Comparison of ENCODE assay signal across 17 cellular contexts in genomic region chr10:11797847-11798633, GRCh38.
"Had no signal": no experiment of that assay in that cellular context is flagged by ENCODE, and none has a peak within 500 bp of the region (broad histone marks: within the 10 kb centered on the region; RNA-seq: fewer than 3 reads in every experiment).

No MANE protein-coding gene starts in this region.

- H3K4me3 Mint-ChIP-seq: activated CD4-positive, alpha-beta T cell treated with anti-CD3 and anti-CD28 coated beads for 36 hours; activated CD8-positive, alpha-beta T cell treated with anti-CD3 and anti-CD28 coated beads for 36 hours; activated naive CD4-positive, alpha-beta T cell treated with anti-CD3 and anti-CD28 coated beads, Interleukin-2, amount 50 U/mL, for 24 hours; activated T-cell treated with anti-CD3 and anti-CD28 coated beads, Interleukin-2, amount 50 U/mL, for 4 hours; mesothelial cell of epicardium; T-cell had no signal

- H3K9me3 Mint-ChIP-seq: activated naive CD4-positive, alpha-beta T cell treated with anti-CD3 and anti-CD28 coated beads, Interleukin-2, amount 50 U/mL, for 24 hours; mesothelial cell of epicardium; T-cell had no signal

- DNase-seq: activated CD4-positive, alpha-beta T cell treated with anti-CD3 and anti-CD28 coated beads for 36 hours; activated CD8-positive, alpha-beta T cell treated with anti-CD3 and anti-CD28 coated beads for 36 hours; activated effector memory CD4-positive, alpha-beta T cell treated with anti-CD3 and anti-CD28 coated beads, Interleukin-2, amount 50 U/mL, for 16 hours; activated T-cell treated with anti-CD3 and anti-CD28 coated beads, Interleukin-2, amount 50 U/mL, for 4 hours; dorsolateral prefrontal cortex; kidney glomerular epithelial cell; sigmoid colon; stimulated activated CD4-positive, alpha-beta T cell treated with anti-CD3 and anti-CD28 coated beads, Interleukin-1b, Interleukin-23, amount 100 ng/mL, for 48 hours; stomach; T-cell; T1000; testis; upper lobe of right lung; WERI-Rb-1 had no signal

- H3K4me1 Mint-ChIP-seq: activated CD4-positive, alpha-beta T cell treated with anti-CD3 and anti-CD28 coated beads for 36 hours; T-cell had no signal

- H3K27ac ChIP-seq: dorsolateral prefrontal cortex, esophagus muscularis mucosa, sigmoid colon, stomach, testis, upper lobe of right lung, WERI-Rb-1 had no signal

- H3K4me1 ChIP-seq: esophagus muscularis mucosa, sigmoid colon, stomach, testis, upper lobe of right lung had no signal

- H3K27me3 ChIP-seq: dorsolateral prefrontal cortex, esophagus muscularis mucosa, sigmoid colon, stomach, testis, upper lobe of right lung had no signal

- H3K27ac Mint-ChIP-seq: activated CD4-positive, alpha-beta T cell treated with anti-CD3 and anti-CD28 coated beads for 36 hours; activated CD8-positive, alpha-beta T cell treated with anti-CD3 and anti-CD28 coated beads for 36 hours; activated naive CD4-positive, alpha-beta T cell treated with anti-CD3 and anti-CD28 coated beads, Interleukin-2, amount 50 U/mL, for 24 hours; T-cell had no signal

- H3K27me3 Mint-ChIP-seq: activated CD4-positive, alpha-beta T cell treated with anti-CD3 and anti-CD28 coated beads for 36 hours; activated naive CD4-positive, alpha-beta T cell treated with anti-CD3 and anti-CD28 coated beads, Interleukin-2, amount 50 U/mL, for 24 hours had no signal

- H3K9me3 ChIP-seq: esophagus muscularis mucosa, sigmoid colon, stomach, testis, upper lobe of right lung had no signal

- ATAC-seq: activated CD4-positive, alpha-beta T cell treated with anti-CD3 and anti-CD28 coated beads for 36 hours; activated CD8-positive, alpha-beta T cell treated with anti-CD3 and anti-CD28 coated beads for 36 hours; activated T-cell treated with anti-CD3 and anti-CD28 coated beads, Interleukin-2, amount 50 U/mL, for 4 hours; T-cell; upper lobe of right lung had no signal

- H3K4me3 ChIP-seq: dorsolateral prefrontal cortex, esophagus muscularis mucosa, sigmoid colon, stomach, testis, upper lobe of right lung had no signal

- H3K36me3 ChIP-seq: esophagus muscularis mucosa, sigmoid colon, stomach, upper lobe of right lung, WERI-Rb-1 had no signal

- H3K36me3 Mint-ChIP-seq: activated naive CD4-positive, alpha-beta T cell treated with anti-CD3 and anti-CD28 coated beads, Interleukin-2, amount 50 U/mL, for 24 hours; mesothelial cell of epicardium; T-cell had no signal
